In the genomic region with DNA sequence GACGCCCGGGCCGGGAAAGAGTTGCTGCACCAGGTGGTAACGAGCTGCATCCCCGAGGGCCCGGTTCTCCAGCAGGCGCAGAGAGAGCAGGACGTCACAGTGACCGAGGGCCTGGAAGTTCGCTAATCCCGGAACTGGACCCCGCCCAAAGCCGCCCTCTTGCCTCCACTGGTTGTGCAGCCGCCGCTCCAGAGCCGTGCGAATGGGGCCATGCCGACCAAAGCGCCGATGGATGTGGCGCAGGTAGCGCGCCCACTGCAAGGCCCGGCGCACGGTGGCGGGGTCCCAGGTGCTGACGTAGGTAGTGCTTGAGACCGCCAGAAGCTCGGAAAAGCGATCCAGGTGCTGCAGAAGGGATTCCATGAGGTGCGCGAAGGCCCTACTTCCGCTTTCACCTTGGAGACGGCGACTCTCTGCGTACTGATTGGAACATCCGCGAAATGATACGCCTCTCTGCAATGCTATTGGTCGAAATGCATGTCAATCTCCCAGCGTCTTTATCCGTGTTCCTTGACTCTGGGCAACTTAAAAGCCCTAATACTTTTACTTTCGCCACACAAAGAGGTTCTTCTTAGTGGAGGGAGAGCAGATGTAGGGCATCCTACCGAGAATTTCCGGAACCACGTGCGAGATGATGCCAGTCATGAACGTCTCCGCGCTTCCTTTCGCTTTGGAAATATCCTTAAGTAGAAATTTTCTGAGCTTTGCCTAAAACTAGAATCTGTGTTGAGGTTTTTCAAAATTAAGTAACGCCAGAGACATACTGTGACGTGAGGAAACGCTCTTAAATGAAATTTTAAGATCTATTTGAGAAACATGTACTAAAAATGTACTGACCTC, we compare ENCODE assay signal across 8 cellular contexts. TPM values are rescaled to one million over a fixed set of nuclear protein-coding genes. Genes with fewer than 3 reads are reported as not detected.
DNase-seq lines count a peak whose midpoint lies in the region; ATAC-seq, FAIRE-seq and TF ChIP-seq lines count a peak whose summit lies in the region.

FANCF (minus strand) TSS at position 376 of the 840 bp plus-strand sequence; CDS start at position 363, 13 bp downstream.

- peak within 1 kb of the TSS; percentile 98 to 100 (median 99) for H3K4me3 Mint-ChIP-seq in immature natural killer cell

- CTCF ChIA-PET in AG04449 (lab: Yijun Ruan, JAX), result interaction anchor here (1.0 to 1.3 kb wide), 2 partner anchors 18 to 41 kb away, joined by 3 read pairs; partner anchors contain the start of gene GAS2

- peaks cover 4 to 6% (median 4%) of the 10 kb centered on the region in 3 donors for H3K36me3 Mint-ChIP-seq in immature natural killer cell

- peak within 1 kb of the TSS; percentile 96 to 99 (median 99) for H3K27ac Mint-ChIP-seq in immature natural killer cell

- POLR2A ChIA-PET in AG04449 (lab: Yijun Ruan, JAX), result no interaction called here

- no peaks in the 10 kb centered on the region for H3K27me3 ChIP-seq in bronchial epithelial cell (ENCODE audit: control insufficient read depth, insufficient read depth, low read length)

- peak; percentile 98 for ATAC-seq in GM18907 (IDR thresholded peaks at IDR 0.05; ENCODE audit: unreplicated experiment)
- ATAC-seq in HG03159 (IDR thresholded peaks at IDR 0.05; ENCODE audit: unreplicated experiment), result peak; percentile 97

- H3K4me3 ChIP-seq in AG04449 (ENCODE audit: low read depth, low read length) (peak within 1 kb of the TSS; percentile 91), WI38 (ENCODE audit: low read depth, low read length) (peak within 1 kb of the TSS; percentile 77), bronchial epithelial cell (ENCODE audit: low read depth, low read length) (peak within 1 kb of the TSS; percentile 70)

- H3K27me3 Mint-ChIP-seq in immature natural killer cell (ENCODE audit: low read depth in 3 of 3), result peaks cover 0 to 11% (median 0%) of the 10 kb centered on the region in 3 donors

- no peak for FAIRE-seq in bronchial epithelial cell (lab: Jason Lieb, UNC)

- H3K9me3 Mint-ChIP-seq in immature natural killer cell, result no peaks in the 10 kb centered on the region

- DNase-seq in AG04449 (ENCODE audit: low read depth, low spot score) (peak; percentile 96), NCI-H2227 treated with DMSO at 0.1 percent for 48 hours (lab: John Stamatoyannopoulos, UW) (peak; percentile 98), bronchial epithelial cell (ENCODE audit: low read depth) (peak; percentile 98), immature natural killer cell (peak; percentile 96 to 97 (median 97)), smooth muscle cell of the brain vasculature (ENCODE audit: low read depth, low spot score) (peak; percentile 94)

- TF ChIP-seq CTCF in AG04449 (IDR thresholded peaks at IDR 0.05; ENCODE audit: insufficient read depth, low read length, missing control alignments), result no peak
- TF ChIP-seq CTCF in WI38 (IDR thresholded peaks at IDR 0.05; ENCODE audit: low read depth, low read length), result no peak
- no peak for TF ChIP-seq CTCF in bronchial epithelial cell (IDR thresholded peaks at IDR 0.05; ENCODE audit: insufficient read depth, low read length, severe bottlenecking)

- H3K36me3 ChIP-seq in bronchial epithelial cell (ENCODE audit: control insufficient read depth, insufficient read depth, low read length), result no peaks in the 10 kb centered on the region

- peaks cover 34 to 56% of the 10 kb centered on the region in 2 donors for H3K4me1 Mint-ChIP-seq in immature natural killer cell

RNA-seq across cellular contexts. Expression of gene FANCF, which starts in this region (rescaled TPM):
- 8.3 and 13.4 TPM in 2 replicates for total RNA-seq in bronchial epithelial cell
- polyA plus RNA-seq in immature natural killer cell, result 10 to 100 TPM in 1 of 3 donors, 1 to 10 TPM in 2; 3.6 to 17.1 (median 9.6) TPM

Comparison
In these comparisons a context has a peak if more than half of its experiments do, and no peak if none do; other contexts are left out.
1. Peak in every context shown above with its lines: DNase-seq, ATAC-seq and H3K4me3 ChIP-seq.